ENCODE assay signal across 2 cellular contexts in the genomic region with DNA sequence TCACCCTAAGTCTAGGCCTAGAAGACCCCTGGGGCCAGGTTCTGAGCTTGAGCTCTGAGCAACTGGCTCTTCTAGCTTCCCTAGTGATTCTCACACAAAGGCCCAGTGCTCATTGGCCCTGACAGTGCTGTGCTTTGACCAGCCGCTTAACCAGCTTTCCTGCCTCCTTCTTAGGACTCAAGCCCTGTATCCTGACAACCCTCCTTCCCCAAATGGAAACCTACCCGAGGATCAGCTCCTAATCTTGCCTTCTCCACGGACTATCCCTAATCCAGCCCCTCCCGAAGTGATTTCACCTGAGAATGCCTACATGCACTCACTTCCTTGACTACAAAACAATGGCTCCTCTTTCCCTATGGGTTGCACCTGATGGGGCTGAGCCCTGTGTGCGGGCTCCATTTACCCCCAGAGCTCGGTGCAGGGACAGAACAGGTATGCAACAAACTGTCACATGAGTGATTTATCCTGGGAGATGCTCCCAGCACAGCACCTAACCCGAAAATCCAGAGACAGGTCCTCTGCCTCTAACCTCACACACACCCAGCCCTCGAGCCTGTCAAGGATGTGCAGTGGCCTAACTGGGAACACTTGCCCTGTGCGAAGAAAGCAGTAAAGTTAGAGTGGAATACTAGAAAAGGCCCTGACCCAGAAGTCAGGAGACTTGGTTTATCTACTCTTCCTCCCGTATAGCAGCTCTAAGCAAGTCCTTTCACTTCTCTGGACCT.
TF ChIP-seq lines count a peak whose summit lies in the region.

No MANE protein-coding gene starts in this region.

TF ChIP-seq in GM23338, 12 proteins besides CTCF, POLR2A, EP300 and RAD21:
- no peak for TF ChIP-seq POLR2AphosphoS5 (IDR thresholded peaks at IDR 0.05; ENCODE audit: low read depth)
- TF ChIP-seq EZH2 (IDR thresholded peaks at IDR 0.05; ENCODE audit: low read depth, unreplicated experiment): peak; percentile 74

TF ChIP-seq in K562, 482 proteins besides CTCF, POLR2A, EP300 and RAD21:
- TF ChIP-seq ZNF274 (IDR thresholded peaks at IDR 0.05; ENCODE audit: borderline replicate concordance, low read depth, low read length) (no peak), RUNX1 (IDR thresholded peaks at IDR 0.05; ENCODE audit: low read depth) (no peak), HDAC1 (IDR thresholded peaks at IDR 0.05) (no peak), MXI1 (IDR thresholded peaks at IDR 0.05; ENCODE audit: low read depth, low read length) (no peak), ZNF75A (CRISPR knock-in tag; IDR thresholded peaks at IDR 0.05) (no peak), NCOA2 (IDR thresholded peaks at IDR 0.05; ENCODE audit: partially characterized antibody in 2 of 2) (no peak), ZNF586 (CRISPR knock-in tag; conservative IDR thresholded peaks at IDR 0.05) (no peak), PML (IDR thresholded peaks at IDR 0.05; ENCODE audit: low read length) (no peak), CCAR2 (IDR thresholded peaks at IDR 0.05; ENCODE audit: low read depth, low read length) (no peak), CBX1 (IDR thresholded peaks at IDR 0.05; ENCODE audit: low read depth) (no peak)
- TF ChIP-seq, protein P1, sequence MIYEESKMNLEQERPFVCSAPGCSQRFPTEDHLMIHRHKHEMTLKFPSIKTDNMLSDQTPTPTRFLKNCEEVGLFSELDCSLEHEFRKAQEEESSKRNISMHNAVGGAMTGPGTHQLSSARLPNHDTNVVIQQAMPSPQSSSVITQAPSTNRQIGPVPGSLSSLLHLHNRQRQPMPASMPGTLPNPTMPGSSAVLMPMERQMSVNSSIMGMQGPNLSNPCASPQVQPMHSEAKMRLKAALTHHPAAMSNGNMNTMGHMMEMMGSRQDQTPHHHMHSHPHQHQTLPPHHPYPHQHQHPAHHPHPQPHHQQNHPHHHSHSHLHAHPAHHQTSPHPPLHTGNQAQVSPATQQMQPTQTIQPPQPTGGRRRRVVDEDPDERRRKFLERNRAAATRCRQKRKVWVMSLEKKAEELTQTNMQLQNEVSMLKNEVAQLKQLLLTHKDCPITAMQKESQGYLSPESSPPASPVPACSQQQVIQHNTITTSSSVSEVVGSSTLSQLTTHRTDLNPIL (CRISPR knock-in tag; IDR thresholded peaks at IDR 0.05): no peak
- TF ChIP-seq, protein P2, sequence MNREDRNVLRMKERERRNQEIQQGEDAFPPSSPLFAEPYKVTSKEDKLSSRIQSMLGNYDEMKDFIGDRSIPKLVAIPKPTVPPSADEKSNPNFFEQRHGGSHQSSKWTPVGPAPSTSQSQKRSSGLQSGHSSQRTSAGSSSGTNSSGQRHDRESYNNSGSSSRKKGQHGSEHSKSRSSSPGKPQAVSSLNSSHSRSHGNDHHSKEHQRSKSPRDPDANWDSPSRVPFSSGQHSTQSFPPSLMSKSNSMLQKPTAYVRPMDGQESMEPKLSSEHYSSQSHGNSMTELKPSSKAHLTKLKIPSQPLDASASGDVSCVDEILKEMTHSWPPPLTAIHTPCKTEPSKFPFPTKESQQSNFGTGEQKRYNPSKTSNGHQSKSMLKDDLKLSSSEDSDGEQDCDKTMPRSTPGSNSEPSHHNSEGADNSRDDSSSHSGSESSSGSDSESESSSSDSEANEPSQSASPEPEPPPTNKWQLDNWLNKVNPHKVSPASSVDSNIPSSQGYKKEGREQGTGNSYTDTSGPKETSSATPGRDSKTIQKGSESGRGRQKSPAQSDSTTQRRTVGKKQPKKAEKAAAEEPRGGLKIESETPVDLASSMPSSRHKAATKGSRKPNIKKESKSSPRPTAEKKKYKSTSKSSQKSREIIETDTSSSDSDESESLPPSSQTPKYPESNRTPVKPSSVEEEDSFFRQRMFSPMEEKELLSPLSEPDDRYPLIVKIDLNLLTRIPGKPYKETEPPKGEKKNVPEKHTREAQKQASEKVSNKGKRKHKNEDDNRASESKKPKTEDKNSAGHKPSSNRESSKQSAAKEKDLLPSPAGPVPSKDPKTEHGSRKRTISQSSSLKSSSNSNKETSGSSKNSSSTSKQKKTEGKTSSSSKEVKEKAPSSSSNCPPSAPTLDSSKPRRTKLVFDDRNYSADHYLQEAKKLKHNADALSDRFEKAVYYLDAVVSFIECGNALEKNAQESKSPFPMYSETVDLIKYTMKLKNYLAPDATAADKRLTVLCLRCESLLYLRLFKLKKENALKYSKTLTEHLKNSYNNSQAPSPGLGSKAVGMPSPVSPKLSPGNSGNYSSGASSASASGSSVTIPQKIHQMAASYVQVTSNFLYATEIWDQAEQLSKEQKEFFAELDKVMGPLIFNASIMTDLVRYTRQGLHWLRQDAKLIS (CRISPR knock-in tag; IDR thresholded peaks at IDR 0.05): no peak
